ENCODE assay signal across 8 cellular contexts in the genomic region with DNA sequence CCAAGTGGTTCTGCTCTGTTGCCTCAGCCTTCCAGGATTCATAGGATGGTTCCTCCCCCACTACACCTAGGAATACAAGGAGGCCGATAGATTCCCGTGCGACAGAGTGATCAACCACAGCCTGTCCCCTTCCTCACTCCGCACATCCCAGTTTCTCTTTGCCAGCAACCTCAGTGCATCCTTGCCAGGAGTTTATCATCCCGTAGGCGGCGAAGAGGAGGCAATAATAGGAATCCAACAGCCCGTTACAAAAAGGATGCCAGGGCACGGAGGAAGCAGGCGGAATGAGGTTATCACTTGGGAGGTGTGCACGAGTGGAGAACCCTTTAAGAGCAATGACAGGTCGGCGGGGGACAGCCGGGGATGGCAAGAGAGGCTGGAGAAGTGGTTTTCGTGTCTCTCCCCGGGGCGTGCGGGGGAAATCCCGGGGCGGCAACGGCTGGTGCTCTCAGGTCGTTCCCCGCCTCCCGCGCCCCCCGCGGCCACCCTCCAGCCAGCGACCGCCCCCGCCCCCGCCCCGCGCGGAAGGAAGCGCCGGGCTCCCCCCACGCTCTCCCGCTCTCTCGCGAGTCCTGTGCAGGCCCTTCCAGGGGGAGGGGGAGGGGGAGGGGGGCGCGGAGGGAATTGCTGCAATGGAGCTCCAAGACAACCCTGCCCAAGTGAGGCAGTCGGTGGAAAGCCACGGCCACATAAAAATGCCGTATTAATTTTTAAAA. TPM values are rescaled to one million over a fixed set of nuclear protein-coding genes. Genes with fewer than 3 reads are reported as not detected.
A peak's percentile ranks its signal among the peaks of the same experiment; 100 is the strongest.
DNase-seq lines count a peak whose midpoint lies in the region; ATAC-seq and TF ChIP-seq lines count a peak whose summit lies in the region.

No MANE protein-coding gene starts in this region.

- H3K4me3 ChIP-seq in body of pancreas (peak overlapping the region; percentile 90 to 93), iPS-18a (ENCODE audit: low read length) (peak overlapping the region; percentile 87), skeletal muscle satellite cell (ENCODE audit: low read length) (peak overlapping the region; percentile 93)

- H3K36me3 ChIP-seq in KOPT-K1 (ENCODE audit: insufficient read depth, low read length) (no peaks in the 10 kb centered on the region), body of pancreas (replicated peaks in 1 of 2; ENCODE audit: insufficient read depth in 1 of 2, low read depth in 2 of 2) (no peaks in the 10 kb centered on the region), iPS-18a (ENCODE audit: control insufficient read depth, low read depth, low read length) (no peaks in the 10 kb centered on the region), skeletal muscle satellite cell (ENCODE audit: insufficient read depth, low read length) (no peaks in the 10 kb centered on the region)

- no peaks in the 10 kb centered on the region for H3K27me3 ChIP-seq in body of pancreas
- peaks cover 22% of the 10 kb centered on the region for H3K27me3 ChIP-seq in iPS-18a (ENCODE audit: control insufficient read depth, insufficient read depth, low read length)
- H3K27me3 ChIP-seq in skeletal muscle satellite cell (ENCODE audit: control insufficient read depth, insufficient read depth, low read length): no peaks in the 10 kb centered on the region

- H3K9ac ChIP-seq in iPS-18a (ENCODE audit: low read length): peak overlapping the region; percentile 25
- H3K9ac ChIP-seq in skeletal muscle satellite cell (ENCODE audit: low read depth, low read length): peak overlapping the region; percentile 61

- no peak for ATAC-seq in body of pancreas
- no peak for ATAC-seq in HG02798 (IDR thresholded peaks at IDR 0.05; ENCODE audit: poor library complexity, unreplicated experiment)

- H3K27ac ChIP-seq in KOPT-K1 (ENCODE audit: low read depth, low read length, poor library complexity, severe bottlenecking): peak overlapping the region; percentile 71
- H3K27ac ChIP-seq in body of pancreas: peak overlapping the region; percentile 54 to 97 (median 94)
- H3K27ac ChIP-seq in iPS-18a (ENCODE audit: low read length): no peak overlapping the region

- TF ChIP-seq CTCF in GM10266 (IDR thresholded peaks at IDR 0.05; ENCODE audit: control insufficient read depth, insufficient read depth, low read depth, missing control alignments) (no peak), body of pancreas (IDR thresholded peaks at IDR 0.05) (no peak)

- H3K9me3 ChIP-seq in KOPT-K1 (ENCODE audit: insufficient read depth, low read length, poor library complexity, severe bottlenecking): no peaks in the 10 kb centered on the region
- no peaks in the 10 kb centered on the region for H3K9me3 ChIP-seq in body of pancreas
- H3K9me3 ChIP-seq in iPS-18a (ENCODE audit: control insufficient read depth, low read depth, low read length): no peaks in the 10 kb centered on the region
- no peaks in the 10 kb centered on the region for H3K9me3 ChIP-seq in skeletal muscle satellite cell (replicated peaks; ENCODE audit: low read length)

- H3K4me1 ChIP-seq in body of pancreas (peaks cover 25% of the 10 kb centered on the region), iPS-18a (ENCODE audit: control insufficient read depth, low read depth, low read length) (peaks cover 18% of the 10 kb centered on the region), skeletal muscle satellite cell (ENCODE audit: control insufficient read depth, insufficient read depth, low read length) (peaks cover 26% of the 10 kb centered on the region)

- DNase-seq in GM10266 (ENCODE audit: extremely low spot score): peak; percentile 70
- peak; percentile 60 for DNase-seq in T1000 (lab: John Stamatoyannopoulos, UW)
- peak; percentile 42 to 62 (median 60) for DNase-seq in body of pancreas
- DNase-seq in epidermal melanocyte (ENCODE audit: insufficient read length, low spot score): no peak

- intact Hi-C loops in body of pancreas (cut with DNase I): loop anchor here (10.0 kb wide), 1 partner anchor 51 kb away; no protein-coding TSS in a partner anchor

- no peak for TF ChIP-seq POLR2A in body of pancreas (IDR thresholded peaks at IDR 0.05)

- WGBS in body of pancreas, 2 donors: 0 to 1% methylated on average over 19 to 43 of the region's 45 CpGs

- peak overlapping the region; percentile 84 for H3K4me2 ChIP-seq in skeletal muscle satellite cell (ENCODE audit: low read length)

RNA-seq across cellular contexts. Expression of gene PPP3CA, which starts 1.6 kb away (rescaled TPM):
- total RNA-seq in body of pancreas: 10 to 100 TPM; 13.7 to 20.8 TPM
- 38.2 and 43.3 TPM in 2 replicates for total RNA-seq in skeletal muscle satellite cell (2012; rRNA removed)
